In the genomic region with DNA sequence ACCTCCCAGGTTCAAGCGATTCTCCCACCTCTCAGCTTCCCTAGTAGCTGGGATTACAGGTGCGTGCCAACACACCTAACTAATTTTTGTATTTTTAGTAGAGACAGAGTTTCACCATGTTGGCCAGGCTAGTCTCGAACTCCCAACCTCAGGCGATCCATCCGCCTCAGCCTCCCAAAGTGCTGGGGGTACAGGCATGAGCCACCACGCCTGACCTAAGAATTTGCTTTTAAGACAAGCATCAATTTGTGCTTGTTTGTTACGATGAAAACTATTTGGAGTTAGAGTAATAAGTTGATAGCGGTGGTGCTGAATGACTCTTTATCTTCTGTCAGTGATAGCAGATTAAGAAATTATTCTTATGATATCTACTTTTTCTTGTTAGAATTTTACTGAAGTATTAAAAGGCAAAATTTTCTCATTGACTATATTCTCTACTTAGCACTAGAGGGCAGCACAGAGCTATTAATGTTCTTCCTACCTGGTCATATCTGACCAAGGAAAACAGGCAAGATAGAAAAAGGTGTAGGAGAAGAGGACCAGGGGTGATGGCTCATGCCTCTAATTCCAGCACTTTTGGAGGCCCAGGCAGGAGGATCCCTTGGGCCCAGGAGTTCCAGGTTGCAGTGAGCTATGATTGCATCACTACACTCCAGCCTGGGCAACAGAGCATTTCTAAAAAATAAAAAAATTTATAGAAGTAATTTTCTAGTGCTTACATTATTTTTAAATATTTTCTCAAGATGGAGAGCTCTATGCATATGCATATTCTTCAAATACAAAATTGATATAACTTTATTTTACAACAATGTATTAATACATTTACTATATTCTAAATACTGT, we compare ENCODE assay signal across 8 cellular contexts. TPM values are rescaled to one million over a fixed set of nuclear protein-coding genes. Genes with fewer than 3 reads are reported as not detected.
A peak's percentile ranks its signal among the peaks of the same experiment; 100 is the strongest.
DNase-seq lines count a peak whose midpoint lies in the region; ATAC-seq, FAIRE-seq and TF ChIP-seq lines count a peak whose summit lies in the region.

No MANE protein-coding gene starts in this region.

- FAIRE-seq in colon (lab: Jason Lieb, UNC): peak; percentile 85

- H3F3A ChIP-seq in OCI-LY1 (ENCODE audit: insufficient read depth, low read length): no peaks in the 10 kb centered on the region

- H3K9ac ChIP-seq in KMS-11 (no peak overlapping the region), OCI-LY1 (ENCODE audit: low read length) (no peak overlapping the region)

- CTCF ChIA-PET in BJ (lab: Yijun Ruan, JAX): interaction anchor here (0.7 to 8.3 kb wide), 25 partner anchors 9 to 521 kb away, joined by 3 to 64 read pairs (median 4); no protein-coding TSS in a partner anchor

- ATAC-seq in GM18867 (IDR thresholded peaks at IDR 0.05; ENCODE audit: unreplicated experiment) (peak; percentile 72), GM19397 (IDR thresholded peaks at IDR 0.05; ENCODE audit: unreplicated experiment) (no peak)

- DNase-seq in BJ (ENCODE audit: low read depth) (no peak), lung microvascular endothelial cell (ENCODE audit: low read depth in 2 of 2) (peak; percentile 64 to 76)
- no peak for DNase-seq in stimulated activated CD4-positive, alpha-beta T cell treated with anti-CD3 and anti-CD28 coated beads, Interleukin-4, amount 100 ng/mL, for 4 hours

- no peak overlapping the region for H2AFZ ChIP-seq in KMS-11 (ENCODE audit: low read depth)
- no peak overlapping the region for H2AFZ ChIP-seq in OCI-LY1 (ENCODE audit: low read length)

- no peak overlapping the region for H3K4me2 ChIP-seq in KMS-11
- no peak overlapping the region for H3K4me2 ChIP-seq in OCI-LY1 (ENCODE audit: low read length)

- H3K9me2 ChIP-seq in OCI-LY1 (ENCODE audit: low read depth, low read length): no peaks in the 10 kb centered on the region

- H3K4me1 ChIP-seq in KMS-11 (ENCODE audit: low read depth, poor library complexity, severe bottlenecking) (no peaks in the 10 kb centered on the region), OCI-LY1 (ENCODE audit: insufficient read depth, low read length, severe bottlenecking) (no peaks in the 10 kb centered on the region)

- no peaks in the 10 kb centered on the region for H3K27me3 ChIP-seq in BJ (ENCODE audit: control insufficient read depth, insufficient read depth, low read length)
- H3K27me3 ChIP-seq in KMS-11 (ENCODE audit: insufficient read depth, low read depth): no peaks in the 10 kb centered on the region
- no peaks in the 10 kb centered on the region for H3K27me3 ChIP-seq in OCI-LY1 (ENCODE audit: insufficient read depth, low read length)

- no peaks in the 10 kb centered on the region for H3K9me3 ChIP-seq in OCI-LY1 (ENCODE audit: low read length)

- H3K4me3 ChIP-seq in BJ (ENCODE audit: low read depth, low read length) (no peak overlapping the region), KMS-11 (IDR thresholded peaks at IDR 0.05; ENCODE audit: insufficient read depth, low read depth, low read length) (no peak overlapping the region), OCI-LY1 (ENCODE audit: low read depth, low read length, poor library complexity, severe bottlenecking) (no peak overlapping the region)

- POLR2A ChIA-PET in BJ (lab: Charles Lee): interaction anchor here (0.7 kb wide), 1 partner anchor 357 kb away, joined by 10 read pairs; no protein-coding TSS in a partner anchor

- H4K20me1 ChIP-seq in KMS-11 (ENCODE audit: insufficient read depth): no peaks in the 10 kb centered on the region
- no peaks in the 10 kb centered on the region for H4K20me1 ChIP-seq in OCI-LY1 (ENCODE audit: insufficient read depth, low read length)

- no peaks in the 10 kb centered on the region for H3K36me3 ChIP-seq in BJ (ENCODE audit: control insufficient read depth, insufficient read depth, low read length)
- H3K36me3 ChIP-seq in KMS-11 (ENCODE audit: insufficient read depth): no peaks in the 10 kb centered on the region
- no peaks in the 10 kb centered on the region for H3K36me3 ChIP-seq in OCI-LY1 (ENCODE audit: insufficient read depth, low read length)

- H3K79me2 ChIP-seq in KMS-11 (ENCODE audit: insufficient read depth, low read depth) (no peaks in the 10 kb centered on the region), OCI-LY1 (ENCODE audit: insufficient read depth, low read length) (no peaks in the 10 kb centered on the region)

- TF ChIP-seq CTCF in BJ (IDR thresholded peaks at IDR 0.05; ENCODE audit: insufficient read depth, low read depth, low read length) (peak; percentile 51), KMS-11 (conservative IDR thresholded peaks at IDR 0.05; ENCODE audit: low read depth, low read length) (peak; percentile 78), OCI-LY1 (IDR thresholded peaks at IDR 0.05; ENCODE audit: low read length) (peak; percentile 67)

- H3K27ac ChIP-seq in KMS-11 (no peak overlapping the region), OCI-LY1 (ENCODE audit: low read depth, low read length, poor library complexity, severe bottlenecking) (no peak overlapping the region)

RNA-seq across cellular contexts. Expression of a gene that starts 24.5 kb away (rescaled TPM):
- 1.8 and 3.8 TPM in 2 replicates for polyA plus RNA-seq in BJ (2011; rRNA removed)
- polyA minus RNA-seq in BJ (2011; rRNA and poly(A)+ RNA removed): 2.6 and 3.0 TPM in 2 replicates
- total RNA-seq in lung microvascular endothelial cell: 2.0 and 2.2 TPM in 2 replicates

RNA-seq across cellular contexts. Expression of a gene that starts 24.6 kb away (rescaled TPM):
- 32.0 and 33.3 TPM in 2 replicates for polyA plus RNA-seq in BJ (2011; rRNA removed)
- polyA minus RNA-seq in BJ (2011; rRNA and poly(A)+ RNA removed): 16.1 and 17.7 TPM in 2 replicates
- total RNA-seq in lung microvascular endothelial cell: 63.0 and 83.7 TPM in 2 replicates

Comparison
In these comparisons a context has a peak if more than half of its experiments do, and no peak if none do; other contexts are left out.
1. DNase-seq: peak in lung microvascular endothelial cell (2 of 2); none in BJ (single experiment) and stimulated activated CD4-positive, alpha-beta T cell treated with anti-CD3 and anti-CD28 coated beads, Interleukin-4, amount 100 ng/mL, for 4 hours (0 of 2).
2. Peak in every context shown above with its lines, with median percentiles within 50 percentile points of each other: CTCF ChIP-seq.